In genomic region chr3:54608041-54608440, GRCh38 we compare ENCODE assay signal across 8 cellular contexts.
"Had no signal": no experiment of that assay in that cellular context is flagged by ENCODE, and none has a peak within 500 bp of the region (broad histone marks: within the 10 kb centered on the region; RNA-seq: fewer than 3 reads in every experiment).

No MANE protein-coding gene starts in this region.

- DNase-seq: GM23248, GOT3, H7, H9, HCEC 1CT, HFFc6 had no signal

- H3K4me3 ChIP-seq: GM23248, GM23338, HAP-1 had no signal

- H3K36me3 ChIP-seq: HAP-1 had no signal

- H3K27ac ChIP-seq: GM23248 had no signal

- H3K9me3 ChIP-seq: HAP-1 had no signal
